In genomic region chr4:128249787-128250668, GRCh38 we compare ENCODE assay signal across 23 cellular contexts. TPM values are rescaled to one million over a fixed set of nuclear protein-coding genes. Genes with fewer than 3 reads are reported as not detected.
A peak's percentile ranks its signal among the peaks of the same experiment; 100 is the strongest.
DNase-seq lines count a peak whose midpoint lies in the region; ATAC-seq, FAIRE-seq and TF ChIP-seq lines count a peak whose summit lies in the region.
"Had no signal": no experiment of that assay in that cellular context is flagged by ENCODE, and none has a peak within 500 bp of the region (broad histone marks: within the 10 kb centered on the region; RNA-seq: fewer than 3 reads in every experiment).

No MANE protein-coding gene starts in this region.

- no TSS peak for BruUV-seq in A673 (replicated peaks; lab: Mats Ljungman, UMichigan)

- H3K4me1 ChIP-seq in A673 (ENCODE audit: insufficient read depth, low read length, poor library complexity, severe bottlenecking) (no peaks in the 10 kb centered on the region), endodermal cell (ENCODE audit: control insufficient read depth, insufficient read depth, low read length) (no peaks in the 10 kb centered on the region)
- H3K4me1 ChIP-seq: transverse colon had no signal

- H3K4me3 Mint-ChIP-seq in endodermal cell = no peak overlapping the region
- H3K4me3 Mint-ChIP-seq: activated naive CD4-positive, alpha-beta T cell treated with anti-CD3 and anti-CD28 coated beads, Interleukin-2, amount 50 U/mL, for 24 hours; activated T-helper 1 cell treated with anti-CD3 and anti-CD28 coated beads, Interleukin-12 subunit alpha, Interleukin-12 subunit beta, Interleukin-2, Interleukin-4 antibody, amounts not matched to agents 30 ng/mL and 10 ng/mL and 1 ng/mL, durations not matched to agents 14 hours and 24 hours and 36 hours; CD8-positive, alpha-beta T cell; naive B cell had no signal

- FAIRE-seq in G401.6 (lab: Jason Lieb, UNC) = peak; percentile 87
- FAIRE-seq: GM12878, HTR-8/SVneo had no signal

- peaks cover 77% of the 10 kb centered on the region for H3K9me3 Mint-ChIP-seq in endodermal cell

- H3K9me3 ChIP-seq in A673 (ENCODE audit: low read depth, low read length, poor library complexity, severe bottlenecking) (peaks cover 24% of the 10 kb centered on the region), endodermal cell (ENCODE audit: control insufficient read depth, low read length) (peaks cover 65% of the 10 kb centered on the region)

- intact Hi-C loops in A673 (cut with micrococcal nuclease; ENCODE audit: unreplicated experiment) = no loop called here

- no peak for TF ChIP-seq CTCF in A673 (conservative IDR thresholded peaks at IDR 0.05; ENCODE audit: low read depth, low read length)
- TF ChIP-seq CTCF in endodermal cell (conservative IDR thresholded peaks at IDR 0.05) = no peak

- 33 to 48% methylated on average over 2 to 3 of the region's 4 CpGs for WGBS in endodermal cell (ENCODE audit: insufficient coverage in 1 of 2, insufficient read length in 1 of 2), 2 experiments

- CTCF ChIA-PET in A673 (lab: Charles Lee) = no interaction called here

- DNase-seq in A673 (ENCODE audit: low spot score) = peak; percentile 12
- peak; percentile 9 for DNase-seq in NCI-H69 (lab: John Stamatoyannopoulos, UW)
- no peak for DNase-seq in endodermal cell
- no peak for DNase-seq in NCI-H1436 (lab: John Stamatoyannopoulos, UW)
- DNase-seq in CD1c-positive myeloid dendritic cell (ENCODE audit: extremely low spot score) = no peak
- no peak for DNase-seq in NCI-H2081 treated with DMSO at 0.1 percent for 48 hours (lab: John Stamatoyannopoulos, UW)
- DNase-seq: anterior cingulate cortex; caudate nucleus; CD8-positive, alpha-beta T cell; DND-41; head of caudate nucleus; naive B cell; NCI-H524; nucleus accumbens; transverse colon had no signal

- no peak overlapping the region for H3K27ac Mint-ChIP-seq in endodermal cell
- H3K27ac Mint-ChIP-seq: activated naive CD4-positive, alpha-beta T cell treated with anti-CD3 and anti-CD28 coated beads, Interleukin-2, amount 50 U/mL, for 24 hours; activated T-helper 1 cell treated with anti-CD3 and anti-CD28 coated beads, Interleukin-12 subunit alpha, Interleukin-12 subunit beta, Interleukin-2, Interleukin-4 antibody, amounts not matched to agents 30 ng/mL and 10 ng/mL and 1 ng/mL, durations not matched to agents 14 hours and 24 hours and 36 hours; CD8-positive, alpha-beta T cell; naive B cell had no signal

- H3K27ac ChIP-seq in A673 (ENCODE audit: low read depth, low read length, poor library complexity, severe bottlenecking) (no peak overlapping the region), endodermal cell (ENCODE audit: low read depth, low read length) (no peak overlapping the region)
- H3K27ac ChIP-seq: SK-N-MC, transverse colon had no signal

- POLR2A ChIA-PET in A673 (lab: Charles Lee; ENCODE audit: low non-redundant PET) = no interaction called here

- H3K9ac ChIP-seq in endodermal cell (ENCODE audit: extremely low read depth, low read length, poor library complexity, severe bottlenecking) = no peak overlapping the region

- H3K27me3 Mint-ChIP-seq in endodermal cell (ENCODE audit: insufficient read depth) = no peaks in the 10 kb centered on the region

- H3K4me1 Mint-ChIP-seq in endodermal cell = no peaks in the 10 kb centered on the region
- H3K4me1 Mint-ChIP-seq: activated naive CD4-positive, alpha-beta T cell treated with anti-CD3 and anti-CD28 coated beads, Interleukin-2, amount 50 U/mL, for 24 hours; naive B cell had no signal

- no peaks in the 10 kb centered on the region for H3K27me3 ChIP-seq in A673 (replicated peaks; ENCODE audit: insufficient read depth, low read depth, low read length, poor library complexity)
- H3K27me3 ChIP-seq in endodermal cell (ENCODE audit: control insufficient read depth, insufficient read depth, low read length, poor library complexity, severe bottlenecking) = no peaks in the 10 kb centered on the region
- H3K27me3 ChIP-seq: transverse colon had no signal

- no peak for ATAC-seq in HG02759 (IDR thresholded peaks at IDR 0.05; ENCODE audit: unreplicated experiment)
- ATAC-seq: CD8-positive, alpha-beta T cell; GM12878; left lobe of liver had no signal

- H3K36me3 Mint-ChIP-seq in endodermal cell (ENCODE audit: low read depth) = no peaks in the 10 kb centered on the region
- H3K36me3 Mint-ChIP-seq: activated naive CD4-positive, alpha-beta T cell treated with anti-CD3 and anti-CD28 coated beads, Interleukin-2, amount 50 U/mL, for 24 hours; CD8-positive, alpha-beta T cell had no signal

- no peaks in the 10 kb centered on the region for H3K36me3 ChIP-seq in A673 (ENCODE audit: insufficient read depth, low read length, poor library complexity, severe bottlenecking)
- no peaks in the 10 kb centered on the region for H3K36me3 ChIP-seq in endodermal cell (ENCODE audit: control insufficient read depth, insufficient read depth, low read length)
- H3K36me3 ChIP-seq: transverse colon had no signal

- H3K4me3 ChIP-seq in A673 (ENCODE audit: low read depth, low read length, poor library complexity, severe bottlenecking) (no peak overlapping the region), endodermal cell (ENCODE audit: low read length) (peak overlapping the region; percentile 24)
- H3K4me3 ChIP-seq: GM12878, SK-N-MC, transverse colon had no signal

RNA-seq across cellular contexts. Expression of gene PGRMC2, which starts 37.6 kb away (rescaled TPM):
- total RNA-seq in A673 (2021) = 49.7 and 51.7 TPM in 2 replicates
- total RNA-seq in endodermal cell = 10 to 100 TPM; 57.0 to 68.5 TPM
- 68.7 TPM for polyA plus RNA-seq in endodermal cell (2013, experiment 1 of 2)
- 70.6 TPM for polyA plus RNA-seq in endodermal cell (2013, experiment 2 of 2)

Comparison
In these comparisons a context has a peak if more than half of its experiments do, and no peak if none do; other contexts are left out.
1. DNase-seq: peak in A673 (single experiment) and NCI-H69 (single experiment); none in endodermal cell (single experiment), NCI-H1436 (single experiment), CD1c-positive myeloid dendritic cell (single experiment) and NCI-H2081 treated with DMSO at 0.1 percent for 48 hours (single experiment).